In the genomic region with DNA sequence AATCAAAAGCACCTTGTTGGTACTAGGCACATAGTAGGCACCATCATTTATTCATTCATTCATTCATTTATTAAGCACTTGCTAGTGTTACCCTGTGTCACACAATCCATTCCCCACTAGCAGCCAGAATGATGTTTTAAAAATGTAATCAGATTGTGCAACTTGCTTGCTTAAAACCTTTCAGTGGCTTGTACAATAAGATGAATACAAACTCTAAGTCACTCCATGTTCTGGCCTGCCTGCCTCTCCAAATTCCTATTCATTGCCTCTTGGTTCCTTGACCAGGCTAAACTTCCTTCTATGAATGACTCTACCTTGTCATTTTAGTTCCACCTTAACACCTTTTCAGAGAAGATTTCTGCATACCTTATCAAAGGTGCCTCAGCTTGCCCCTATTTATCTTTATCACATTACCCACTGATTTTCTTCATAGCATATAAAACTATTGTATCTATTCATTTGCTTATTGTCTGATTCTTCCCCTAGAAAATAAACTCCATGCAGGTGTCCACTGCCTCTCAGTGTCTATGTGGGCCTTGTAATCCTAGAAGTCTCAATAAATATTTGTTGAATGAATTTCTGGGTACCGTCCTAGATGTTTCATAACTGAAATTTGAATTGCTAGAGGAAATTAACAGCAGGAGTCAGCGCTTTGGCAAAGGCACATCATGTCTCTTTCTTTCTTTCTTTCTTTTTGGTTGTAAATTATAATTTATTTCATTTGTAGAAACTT, we compare ENCODE assay signal across 12 cellular contexts.
DNase-seq lines count a peak whose midpoint lies in the region; ATAC-seq, FAIRE-seq and TF ChIP-seq lines count a peak whose summit lies in the region.
"Had no signal": no experiment of that assay in that cellular context is flagged by ENCODE, and none has a peak within 500 bp of the region (broad histone marks: within the 10 kb centered on the region; RNA-seq: fewer than 3 reads in every experiment).

No MANE protein-coding gene starts in this region.

- ATAC-seq in DND-41 (ENCODE audit: insufficient read depth, low read depth) (no peak), esophagus mucosa (peak; percentile 18), pancreas (peak in 3 of 4 donors; percentile 21 to 29 (median 28)), T-helper 17 cell (no peak)

- no peak overlapping the region for H3K4me3 Mint-ChIP-seq in T-helper 17 cell
- H3K4me3 Mint-ChIP-seq: activated CD4-positive, alpha-beta T cell treated with anti-CD3 and anti-CD28 coated beads, Interleukin-2, amount 10 ng/mL, durations not matched to agents 24 days and 14 days had no signal

- no peak for FAIRE-seq in pancreas (lab: Jason Lieb, UNC)

- peaks cover 9% of the 10 kb centered on the region for H3K4me1 Mint-ChIP-seq in T-helper 17 cell

- TF ChIP-seq POLR2A in lower leg skin (IDR thresholded peaks at IDR 0.05) = no peak

- H3K4me3 ChIP-seq in DND-41 (ENCODE audit: low read depth in 1 of 2, low read length in 2 of 2) = no peak overlapping the region
- peak overlapping the region; percentile 70 for H3K4me3 ChIP-seq in OCI-LY3 (ENCODE audit: low read length)
- H3K4me3 ChIP-seq in pancreas = no peak overlapping the region
- H3K4me3 ChIP-seq in lower leg skin (ENCODE audit: low read depth, poor library complexity, severe bottlenecking) = no peak overlapping the region
- H3K4me3 ChIP-seq: suprapubic skin had no signal

- DNase-seq in DND-41 (no peak), pancreas (no peak), T-helper 1 cell (no peak), lower leg skin (ENCODE audit: low spot score in 2 of 2) (no peak), T-helper 17 cell (no peak)
- DNase-seq: activated naive CD4-positive, alpha-beta T cell; NCI-H2107 had no signal

- TF ChIP-seq CTCF in DND-41 (IDR thresholded peaks at IDR 0.05; ENCODE audit: borderline replicate concordance, extremely low read depth, low read length, poor library complexity, severe bottlenecking) (no peak), OCI-LY3 (IDR thresholded peaks at IDR 0.05; ENCODE audit: low read depth, low read length) (no peak), pancreas (IDR thresholded peaks at IDR 0.05) (no peak), lower leg skin (IDR thresholded peaks at IDR 0.05) (no peak)

- 29 to 49% methylated on average over 2 of the region's 2 CpGs for WGBS in pancreas, 2 donors
- 23 to 39% methylated on average over 2 of the region's 2 CpGs for WGBS in lower leg skin, 2 donors

- H3K9ac ChIP-seq in DND-41 (ENCODE audit: low read depth, low read length) (no peak overlapping the region), OCI-LY3 (ENCODE audit: low read length) (peak overlapping the region; percentile 16)

- no peaks in the 10 kb centered on the region for H4K20me1 ChIP-seq in DND-41 (ENCODE audit: insufficient read depth, low read length)
- H4K20me1 ChIP-seq in OCI-LY3 (ENCODE audit: insufficient read depth, low read length) = no peaks in the 10 kb centered on the region

- H3K36me3 ChIP-seq in DND-41 (ENCODE audit: insufficient read depth, low read length) = peaks cover 4% of the 10 kb centered on the region; the same call in 1 of the 2 replicates
- peaks cover 2% of the 10 kb centered on the region for H3K36me3 ChIP-seq in OCI-LY3 (replicated peaks; ENCODE audit: low read depth, low read length)
- no peaks in the 10 kb centered on the region for H3K36me3 ChIP-seq in pancreas
- H3K36me3 ChIP-seq: suprapubic skin had no signal

- peak overlapping the region; percentile 26; the same call in 1 of the 2 replicates for H3K27ac ChIP-seq in DND-41 (ENCODE audit: low read length)
- no peak overlapping the region for H3K27ac ChIP-seq in OCI-LY3 (ENCODE audit: low read length)
- no peak overlapping the region for H3K27ac ChIP-seq in pancreas
- H3K27ac ChIP-seq: suprapubic skin had no signal

- H2AFZ ChIP-seq in DND-41 (ENCODE audit: low read depth, low read length) = no peak overlapping the region
- peak overlapping the region; percentile 46; the same call in 1 of the 2 replicates for H2AFZ ChIP-seq in OCI-LY3 (ENCODE audit: low read depth, low read length)

- intact Hi-C loops in pancreas (cut with DNase I) (loop anchor here (10.0 kb wide), 2 partner anchors 149 to 469 kb away; no protein-coding TSS in a partner anchor), lower leg skin (cut with DNase I; ENCODE audit: low total_unique reads) (loop anchor here (10.0 kb wide), 2 partner anchors 139 to 469 kb away; no protein-coding TSS in a partner anchor)

- no peaks in the 10 kb centered on the region for H3K36me3 Mint-ChIP-seq in T-helper 17 cell (ENCODE audit: low read depth)
- H3K36me3 Mint-ChIP-seq: naive B cell had no signal

- H3K9me3 ChIP-seq in DND-41 (ENCODE audit: insufficient read depth, low read length, severe bottlenecking) (peaks cover 8% of the 10 kb centered on the region), OCI-LY3 (ENCODE audit: insufficient read depth, low read length) (no peaks in the 10 kb centered on the region), pancreas (no peaks in the 10 kb centered on the region), T-helper 17 cell (ENCODE audit: control insufficient read depth, low read length, poor library complexity, severe bottlenecking) (no peaks in the 10 kb centered on the region)
- H3K9me3 ChIP-seq: suprapubic skin had no signal

- H3K79me2 ChIP-seq in DND-41 (ENCODE audit: insufficient read depth, low read length) = no peaks in the 10 kb centered on the region
- no peaks in the 10 kb centered on the region for H3K79me2 ChIP-seq in OCI-LY3 (ENCODE audit: low read length)

- no peak overlapping the region for H3K27ac Mint-ChIP-seq in T-helper 17 cell
- H3K27ac Mint-ChIP-seq: activated CD4-positive, alpha-beta T cell treated with anti-CD3 and anti-CD28 coated beads, Interleukin-2, amount 10 ng/mL, durations not matched to agents 24 days and 14 days had no signal

- H3K4me1 ChIP-seq in DND-41 (ENCODE audit: insufficient read depth, low read length) (peaks cover 49% of the 10 kb centered on the region), OCI-LY3 (ENCODE audit: low read length) (peaks cover 49% of the 10 kb centered on the region), pancreas (peaks cover 0 to 5% (median 0%) of the 10 kb centered on the region in 3 donors)

- H3K27me3 ChIP-seq in DND-41 (ENCODE audit: insufficient read depth, low read length, poor library complexity) (no peaks in the 10 kb centered on the region), OCI-LY3 (ENCODE audit: low read depth, low read length) (no peaks in the 10 kb centered on the region), pancreas (no peaks in the 10 kb centered on the region)
- H3K27me3 ChIP-seq: suprapubic skin had no signal

- no peaks in the 10 kb centered on the region for H3K27me3 Mint-ChIP-seq in T-helper 17 cell

- H3K4me2 ChIP-seq in DND-41 (ENCODE audit: insufficient read depth, low read length) = no peak overlapping the region
- peak overlapping the region; percentile 68 for H3K4me2 ChIP-seq in OCI-LY3 (ENCODE audit: low read length)

Comparison
In these comparisons a context has a peak if more than half of its experiments do, and no peak if none do; other contexts are left out.
1. ATAC-seq: peak in esophagus mucosa (single experiment) and pancreas (3 of 4); none in DND-41 (single experiment) and T-helper 17 cell (single experiment).